Comparison of ENCODE assay signal across 12 cellular contexts in the genomic region with DNA sequence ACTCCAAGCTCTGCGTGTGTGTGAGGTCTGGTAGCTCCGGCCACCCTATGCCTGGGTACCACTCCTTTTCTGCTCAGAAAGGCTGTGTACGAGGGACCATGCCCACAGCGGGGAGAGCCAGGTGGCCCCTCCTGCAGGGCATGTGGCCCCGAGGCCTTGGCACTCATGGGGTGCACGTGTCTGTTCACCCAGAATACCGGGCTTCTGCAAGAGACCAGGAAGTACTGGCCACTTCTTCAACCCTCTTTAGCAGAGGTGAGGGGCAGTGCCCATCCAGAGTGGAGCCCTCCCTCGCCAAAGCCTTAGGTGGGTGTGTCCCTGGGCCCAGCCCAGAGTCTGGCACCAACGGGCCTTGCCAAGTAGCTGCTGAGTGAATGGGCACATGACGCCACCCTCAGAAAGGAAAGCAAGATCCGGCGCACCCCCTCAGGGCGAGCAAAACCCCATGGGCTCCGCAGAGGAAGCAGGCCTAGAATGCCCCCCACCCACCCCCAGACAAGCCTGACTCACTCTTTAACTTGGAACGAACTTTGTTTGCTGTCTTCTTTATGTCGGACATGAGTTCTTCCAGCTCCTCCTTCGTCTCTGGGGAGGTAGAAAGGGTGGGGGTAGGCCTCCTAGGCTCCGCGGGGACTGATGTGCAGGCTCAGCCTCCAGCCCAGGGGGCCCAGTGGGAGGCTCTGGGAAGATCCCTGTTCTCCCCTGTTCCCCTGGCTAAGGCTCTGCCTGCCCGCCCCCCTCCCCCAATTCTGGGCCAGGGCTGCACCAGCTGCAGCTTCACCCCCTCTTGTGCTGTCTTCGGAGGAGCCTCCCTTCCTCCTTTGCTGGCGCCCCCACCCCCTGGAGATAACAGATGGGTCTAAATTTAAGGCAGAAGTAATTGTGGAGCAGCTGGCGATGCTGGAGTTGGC. TPM values are rescaled to one million over a fixed set of nuclear protein-coding genes. Genes with fewer than 3 reads are reported as not detected.
DNase-seq lines count a peak whose midpoint lies in the region; ATAC-seq and TF ChIP-seq lines count a peak whose summit lies in the region.
"Had no signal": no experiment of that assay in that cellular context is flagged by ENCODE, and none has a peak within 500 bp of the region (broad histone marks: within the 10 kb centered on the region; RNA-seq: fewer than 3 reads in every experiment).

No MANE protein-coding gene starts in this region.

- H3F3A ChIP-seq in PC-3 (ENCODE audit: low read length, unreplicated experiment) (peaks cover 14% of the 10 kb centered on the region), smooth muscle cell (ENCODE audit: low read depth) (no peaks in the 10 kb centered on the region)

- peak overlapping the region; percentile 24; the same call in 1 of the 2 replicates for H3K4me3 ChIP-seq in PC-3 (ENCODE audit: low read length)
- no peak overlapping the region for H3K4me3 ChIP-seq in smooth muscle cell

- H3K27me3 ChIP-seq in PC-3 (ENCODE audit: low read length), result no peaks in the 10 kb centered on the region
- no peaks in the 10 kb centered on the region for H3K27me3 ChIP-seq in smooth muscle cell (ENCODE audit: low read depth)
- H3K27me3 ChIP-seq: testis had no signal

- WGBS in smooth muscle cell (ENCODE audit: low lambda C conversion rate), result 88% methylated on average over 23 of the region's 23 CpGs

- POLR2A ChIA-PET in PC-3 (lab: Charles Lee; ENCODE audit: unreplicated experiment), result interaction anchor here (0.5 to 3.3 kb wide), 4 partner anchors 11 to 15 kb away, joined by 4 to 90 read pairs (median 24); partner anchors contain the start of gene STX1A

- H2AFZ ChIP-seq in PC-3 (ENCODE audit: low read length), result no peak overlapping the region
- no peak overlapping the region for H2AFZ ChIP-seq in smooth muscle cell (ENCODE audit: low read depth)

- CTCF ChIA-PET in PC-3 (lab: Charles Lee), result interaction anchor here (0.6 to 1.0 kb wide), 6 partner anchors 14 to 137 kb away, joined by 3 to 7 read pairs (median 4); partner anchors contain the start of gene METTL27
- CTCF ChIA-PET in activated naive CD4-positive, alpha-beta T cell treated with anti-CD3 and anti-CD28 coated beads for 36 hours (lab: Charles Lee), result interaction anchor here (0.7 to 1.7 kb wide), 4 partner anchors 9 to 40 kb away, joined by 3 to 5 read pairs (median 4); partner anchors contain the start of gene VPS37D

- peak overlapping the region; percentile 71 for H3K4me2 ChIP-seq in PC-3 (ENCODE audit: low read length)
- H3K4me2 ChIP-seq in smooth muscle cell, result no peak overlapping the region

- DNase-seq in Daoy (ENCODE audit: low read depth) (peak; percentile 98), PC-3 (peak; percentile 97), epithelial cell of prostate (ENCODE audit: low read depth, low spot score) (no peak), posterior cingulate gyrus (peak in 7 of 10 donors; percentile 52 to 94 (median 78)), smooth muscle cell (lab: John Stamatoyannopoulos, UW; ENCODE audit: unreplicated experiment) (no peak)
- DNase-seq in activated naive CD4-positive, alpha-beta T cell treated with anti-CD3 and anti-CD28 coated beads for 36 hours, result no peak
- DNase-seq: activated B cell treated with CpG ODN at 0.5 μM for 24 hours; activated effector memory CD4-positive, alpha-beta T cell treated with Interleukin-2 at 50 U/mL for 16 hours; OCI-M1 had no signal

- TSS peak; percentile 5 for BruUV-seq in PC-3 (replicated peaks; lab: Mats Ljungman, UMichigan)

- H3K4me3 Mint-ChIP-seq in activated naive CD4-positive, alpha-beta T cell treated with anti-CD3 and anti-CD28 coated beads for 36 hours, result no peak overlapping the region
- H3K4me3 Mint-ChIP-seq: activated B cell treated with CpG ODN at 0.5 μM for 24 hours had no signal

- H3K4me1 ChIP-seq in PC-3 (ENCODE audit: insufficient read depth, low read length), result peaks cover 46% of the 10 kb centered on the region
- no peaks in the 10 kb centered on the region for H3K4me1 ChIP-seq in smooth muscle cell (ENCODE audit: low read depth)

- H3K27me3 Mint-ChIP-seq in activated naive CD4-positive, alpha-beta T cell treated with anti-CD3 and anti-CD28 coated beads for 36 hours (ENCODE audit: low read depth), result no peaks in the 10 kb centered on the region

- intact Hi-C loops in PC-3 (cut with micrococcal nuclease) (loop anchor here (2.0 kb wide), 2 partner anchors 14 to 22 kb away; partner anchors contain the start of genes BUD23, DNAJC30 and STX1A), posterior cingulate gyrus (cut with DNase I) (no loop called here)
- intact Hi-C loops in activated naive CD4-positive, alpha-beta T cell treated with anti-CD3 and anti-CD28 coated beads for 36 hours (cut with micrococcal nuclease), result no loop called here

- peaks cover 16% of the 10 kb centered on the region for H4K20me1 ChIP-seq in PC-3 (ENCODE audit: low read length)
- H4K20me1 ChIP-seq in smooth muscle cell (ENCODE audit: low read depth), result peaks cover 64% of the 10 kb centered on the region

- H3K27ac Mint-ChIP-seq in activated naive CD4-positive, alpha-beta T cell treated with anti-CD3 and anti-CD28 coated beads for 36 hours, result no peak overlapping the region
- H3K27ac Mint-ChIP-seq: activated B cell treated with CpG ODN at 0.5 μM for 24 hours had no signal

- no peaks in the 10 kb centered on the region for H3K9me3 ChIP-seq in PC-3 (ENCODE audit: low read length)
- H3K9me3 ChIP-seq in smooth muscle cell (replicated peaks; ENCODE audit: low read depth), result no peaks in the 10 kb centered on the region
- H3K9me3 ChIP-seq: testis had no signal

- H3K79me2 ChIP-seq in PC-3 (ENCODE audit: low read length) (peaks cover 31% of the 10 kb centered on the region), smooth muscle cell (ENCODE audit: low read depth) (peaks cover 4% of the 10 kb centered on the region)

- peaks cover 14% of the 10 kb centered on the region for H3K36me3 Mint-ChIP-seq in activated naive CD4-positive, alpha-beta T cell treated with anti-CD3 and anti-CD28 coated beads for 36 hours (ENCODE audit: low read depth)

- H3K9me3 Mint-ChIP-seq in activated naive CD4-positive, alpha-beta T cell treated with anti-CD3 and anti-CD28 coated beads for 36 hours, result no peaks in the 10 kb centered on the region
- H3K9me3 Mint-ChIP-seq: activated B cell treated with CpG ODN at 0.5 μM for 24 hours had no signal

- H3K9ac ChIP-seq in PC-3 (ENCODE audit: low read length), result peak overlapping the region; percentile 95
- no peak overlapping the region for H3K9ac ChIP-seq in smooth muscle cell (ENCODE audit: low read depth)

- H3K36me3 ChIP-seq in PC-3 (ENCODE audit: low read depth, low read length), result peaks cover 56% of the 10 kb centered on the region
- H3K36me3 ChIP-seq in smooth muscle cell (ENCODE audit: low read depth), result no peaks in the 10 kb centered on the region

- TF ChIP-seq CTCF in PC-3 (conservative IDR thresholded peaks at IDR 0.05; ENCODE audit: low read depth, low read length) (no peak), smooth muscle cell (IDR thresholded peaks at IDR 0.05; ENCODE audit: borderline replicate concordance, insufficient read depth, poor library complexity, severe bottlenecking) (no peak)

- ATAC-seq in PC-3 (peak; percentile 52), GM21381 (IDR thresholded peaks at IDR 0.05; ENCODE audit: unreplicated experiment) (no peak), GM21717 (IDR thresholded peaks at IDR 0.05; ENCODE audit: unreplicated experiment) (no peak)

- H3K27ac ChIP-seq in PC-3 (ENCODE audit: low read length) (peak overlapping the region; percentile 100), epithelial cell of prostate (peak overlapping the region; percentile 57), smooth muscle cell (ENCODE audit: low read depth) (no peak overlapping the region)
- H3K27ac ChIP-seq: testis had no signal

- peaks cover 22% of the 10 kb centered on the region for H3K4me1 Mint-ChIP-seq in activated naive CD4-positive, alpha-beta T cell treated with anti-CD3 and anti-CD28 coated beads for 36 hours (ENCODE audit: low read depth)

- no peaks in the 10 kb centered on the region for H3K9me2 ChIP-seq in PC-3 (replicated peaks; ENCODE audit: low read length)

RNA-seq across cellular contexts. Expression of gene STX1A, which starts 14.6 kb away (rescaled TPM):
- 65.7 and 133 TPM in 2 replicates for total RNA-seq in Daoy (2014; rRNA removed; shearing (Covaris generic))
- total RNA-seq in PC-3 (2014; rRNA removed) (145 and 163 TPM in 2 replicates), smooth muscle cell (14.3 and 18.3 TPM in 2 replicates)
- 10 to 100 TPM; 23.7 to 24.1 TPM for total RNA-seq in activated naive CD4-positive, alpha-beta T cell treated with anti-CD3 and anti-CD28 coated beads for 36 hours
- 7.5 and 18.0 TPM in 2 replicates for polyA plus RNA-seq in smooth muscle cell

RNA-seq across cellular contexts. Expression of gene BUD23, which starts 21.5 kb away (rescaled TPM):
- total RNA-seq in Daoy (2014; rRNA removed; shearing (Covaris generic)), result 160 and 173 TPM in 2 replicates
- 124 and 138 TPM in 2 replicates for total RNA-seq in PC-3 (2014; rRNA removed)
- total RNA-seq in activated naive CD4-positive, alpha-beta T cell treated with anti-CD3 and anti-CD28 coated beads for 36 hours, result 100 to 1,000 TPM in 1 of 2 experiments, 10 to 100 TPM in 1; 95.1 to 110 TPM
- 35.6 and 43.0 TPM in 2 replicates for total RNA-seq in smooth muscle cell
- polyA plus RNA-seq in smooth muscle cell, result 114 and 116 TPM in 2 replicates

RNA-seq across cellular contexts. Expression of gene DNAJC30, which starts 21.6 kb away (rescaled TPM):
- 0.06 and 1.0 TPM in 2 replicates for total RNA-seq in Daoy (2014; rRNA removed; shearing (Covaris generic))
- total RNA-seq in PC-3 (2014; rRNA removed), result 2.9 and 4.8 TPM in 2 replicates
- total RNA-seq in activated naive CD4-positive, alpha-beta T cell treated with anti-CD3 and anti-CD28 coated beads for 36 hours, result 1 to 10 TPM; 4.2 to 4.4 TPM
- total RNA-seq in smooth muscle cell, result 1.2 and 1.4 TPM in 2 replicates
- 4.6 and 6.2 TPM in 2 replicates for polyA plus RNA-seq in smooth muscle cell

RNA-seq across cellular contexts. Expression of gene ABHD11, which starts 33.7 kb away (rescaled TPM):
- total RNA-seq in Daoy (2014; rRNA removed; shearing (Covaris generic)), result 24.2 and 30.0 TPM in 2 replicates
- total RNA-seq in PC-3 (2014; rRNA removed), result 38.6 and 41.4 TPM in 2 replicates
- 10 to 100 TPM in 1 of 2 experiments, 1 to 10 TPM in 1; 9.4 to 11.3 TPM for total RNA-seq in activated naive CD4-positive, alpha-beta T cell treated with anti-CD3 and anti-CD28 coated beads for 36 hours
- 3.4 and 16.5 TPM in 2 replicates for total RNA-seq in smooth muscle cell
- 14.1 and 19.9 TPM in 2 replicates for polyA plus RNA-seq in smooth muscle cell

RNA-seq across cellular contexts. Expression of gene VPS37D, which starts 37.3 kb away (rescaled TPM):
- 3.7 and 4.6 TPM in 2 replicates for total RNA-seq in Daoy (2014; rRNA removed; shearing (Covaris generic))
- total RNA-seq in PC-3 (2014; rRNA removed) (6.3 and 7.7 TPM in 2 replicates), smooth muscle cell (2.8 and 7.1 TPM in 2 replicates)
- not detected for total RNA-seq in activated naive CD4-positive, alpha-beta T cell treated with anti-CD3 and anti-CD28 coated beads for 36 hours
- polyA plus RNA-seq in smooth muscle cell, result 7.1 and 8.7 TPM in 2 replicates

Comparison
In these comparisons a context has a peak if more than half of its experiments do, and no peak if none do; other contexts are left out.
1. DNase-seq: peak in Daoy (single experiment), PC-3 (single experiment) and posterior cingulate gyrus (7 of 10); none in epithelial cell of prostate (single experiment), activated naive CD4-positive, alpha-beta T cell treated with anti-CD3 and anti-CD28 coated beads for 36 hours (single experiment) and smooth muscle cell (single experiment).